Comparison of ENCODE assay signal across 8 cellular contexts in the genomic region with DNA sequence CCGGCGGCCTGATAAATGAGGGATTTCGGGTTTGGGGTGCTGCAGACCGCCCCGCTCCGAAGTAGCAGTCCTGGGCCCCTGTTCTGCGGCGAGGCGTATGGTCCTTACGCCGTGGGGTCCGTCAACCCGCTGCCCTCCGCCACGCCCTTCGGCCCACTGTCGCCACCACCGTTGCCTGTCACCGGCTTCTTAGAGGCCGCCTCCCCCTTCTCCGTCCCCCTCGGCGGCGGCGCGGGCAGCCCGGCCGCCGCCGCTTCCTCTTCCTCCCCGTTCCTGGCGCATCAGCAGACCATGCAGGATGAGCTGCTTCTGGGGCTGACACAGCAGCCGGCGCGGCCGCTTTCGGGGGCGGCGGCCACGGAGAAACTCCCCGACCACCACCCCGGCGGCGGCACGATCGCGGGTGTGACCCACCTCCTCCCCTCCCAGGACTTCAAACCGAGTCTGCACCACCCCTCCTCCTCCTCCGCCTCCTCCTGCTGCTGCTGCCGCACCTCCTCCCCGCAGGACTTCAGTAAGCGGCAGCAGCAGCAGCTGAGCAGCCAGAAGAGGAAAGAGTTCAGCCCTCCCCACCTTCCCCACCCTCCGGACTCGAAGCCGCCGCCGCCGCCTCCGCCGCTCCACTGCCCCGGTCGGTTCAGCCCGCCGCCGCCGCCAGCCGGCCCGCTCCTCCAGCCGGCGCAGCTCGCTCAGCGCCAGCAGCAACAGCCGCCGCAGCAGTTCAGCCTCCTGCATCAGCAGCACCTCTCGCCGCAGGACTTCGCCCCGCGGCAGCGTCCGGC.
A peak's percentile ranks its signal among the peaks of the same experiment; 100 is the strongest.
DNase-seq lines count a peak whose midpoint lies in the region; ATAC-seq lines count a peak whose summit lies in the region.

No MANE protein-coding gene starts in this region.

- peak overlapping the region; percentile 99 for H3K27ac ChIP-seq in cingulate gyrus (ENCODE audit: low read depth, low read length)

- DNase-seq in NCI-H2227 (lab: John Stamatoyannopoulos, UW; ENCODE audit: unreplicated experiment), result peak; percentile 25
- DNase-seq in NCI-H2227 treated with DMSO at 0.1 percent for 48 hours (lab: John Stamatoyannopoulos, UW), result no peak
- DNase-seq in NCI-H510A (lab: John Stamatoyannopoulos, UW), result peak; percentile 17
- peak; percentile 74 for DNase-seq in activated CD4-positive, alpha-beta T cell treated with anti-CD3 and anti-CD28 coated beads for 48 hours
- DNase-seq in left kidney (ENCODE audit: low read depth, low spot score), result peak; percentile 83
- peak; percentile 72 to 77 for DNase-seq in stimulated activated CD4-positive, alpha-beta T cell treated with anti-CD3 and anti-CD28 coated beads, Interleukin-2, amount 100 ng/mL, for 24 hours

- peak; percentile 23 for ATAC-seq in HG03025 (IDR thresholded peaks at IDR 0.05; ENCODE audit: low FRiP score, unreplicated experiment)
